In genomic region chr9:130383979-130384676, GRCh38 we compare ENCODE assay signal across 2 cellular contexts.
TF ChIP-seq lines count a peak whose summit lies in the region.

No MANE protein-coding gene starts in this region.

TF ChIP-seq in HepG2, 621 proteins besides CTCF, POLR2A, EP300 and RAD21 (continued from another document):
- TF ChIP-seq USF2 (IDR thresholded peaks at IDR 0.05; ENCODE audit: low read depth, low read length) (peak; percentile 52; the same call in 1 of the 2 replicates), USF2 (CRISPR knock-in tag; IDR thresholded peaks at IDR 0.05; ENCODE audit: borderline replicate concordance) (no peak), ZNF768 (CRISPR knock-in tag; IDR thresholded peaks at IDR 0.05) (peak; percentile 87), ZBTB26 (CRISPR knock-in tag; IDR thresholded peaks at IDR 0.05; ENCODE audit: borderline replicate concordance) (no peak), ZNF639 (CRISPR knock-in tag; conservative IDR thresholded peaks at IDR 0.05) (no peak)

TF ChIP-seq in K562, 482 proteins besides CTCF, POLR2A, EP300 and RAD21 (continued from another document and continues in another):
- TF ChIP-seq CREB3L1 (IDR thresholded peaks at IDR 0.05; ENCODE audit: borderline replicate concordance, low read depth) (no peak), ZNF398 (CRISPR knock-in tag; IDR thresholded peaks at IDR 0.05) (no peak), RBM22 (IDR thresholded peaks at IDR 0.05; ENCODE audit: low read depth, low read length, poor library complexity, severe bottlenecking) (no peak), TARDBP (IDR thresholded peaks at IDR 0.05) (no peak), PRPF4 (IDR thresholded peaks at IDR 0.05; ENCODE audit: insufficient read depth, low read depth, low read length, poor library complexity, severe bottlenecking) (no peak), MTA1 (IDR thresholded peaks at IDR 0.05; ENCODE audit: borderline replicate concordance) (no peak), ZNF561 (CRISPR knock-in tag; conservative IDR thresholded peaks at IDR 0.05) (no peak), FOXJ2 (tag; IDR thresholded peaks at IDR 0.05) (no peak), NFIC (IDR thresholded peaks at IDR 0.05) (no peak), ARID1B (IDR thresholded peaks at IDR 0.05) (no peak), USF1 (CRISPR knock-in tag; IDR thresholded peaks at IDR 0.05) (peak; percentile 81), POLR3A (IDR thresholded peaks at IDR 0.05; ENCODE audit: borderline replicate concordance, extremely low read depth, insufficient read depth, insufficient read length) (no peak), ZNF76 (CRISPR knock-in tag; IDR thresholded peaks at IDR 0.05; ENCODE audit: borderline replicate concordance) (no peak), YY1 (IDR thresholded peaks at IDR 0.05; ENCODE audit: borderline replicate concordance in 1 of 3, control insufficient read depth in 1 of 3, extremely low read depth in 1 of 3, insufficient read depth in 3 of 3, insufficient read length in 1 of 3, insufficient replicate concordance in 2 of 3, low read depth in 1 of 3, low read length in 2 of 3) (no peak), HMBOX1 (IDR thresholded peaks at IDR 0.05) (no peak), ZNF217 (CRISPR knock-in tag; IDR thresholded peaks at IDR 0.05) (no peak), HDAC6 (IDR thresholded peaks at IDR 0.05; ENCODE audit: low read depth, low read length) (no peak), MEF2D (tag; conservative IDR thresholded peaks at IDR 0.05; ENCODE audit: low read depth) (no peak), XRCC3 (IDR thresholded peaks at IDR 0.05) (no peak), SRSF1 (IDR thresholded peaks at IDR 0.05; ENCODE audit: low read depth, low read length) (no peak), ELF1 (tag; IDR thresholded peaks at IDR 0.05) (no peak), NFRKB (IDR thresholded peaks at IDR 0.05; ENCODE audit: low read depth) (no peak), ZFP91 (CRISPR knock-in tag; IDR thresholded peaks at IDR 0.05) (no peak), THAP7 (CRISPR knock-in tag; IDR thresholded peaks at IDR 0.05) (no peak), ZNF274 (IDR thresholded peaks at IDR 0.05; ENCODE audit: borderline replicate concordance, low read depth, low read length) (no peak), RBM17 (IDR thresholded peaks at IDR 0.05; ENCODE audit: borderline replicate concordance, low read depth, low read length) (no peak), ZNF318 (IDR thresholded peaks at IDR 0.05; ENCODE audit: borderline replicate concordance in 1 of 2, low read depth in 1 of 2) (no peak), TFE3 (CRISPR knock-in tag; IDR thresholded peaks at IDR 0.05) (peak; percentile 53), ZNF143 (CRISPR knock-in tag; IDR thresholded peaks at IDR 0.05) (no peak), CHAMP1 (IDR thresholded peaks at IDR 0.05) (no peak), BCOR (IDR thresholded peaks at IDR 0.05) (peak; percentile 66; the same call in 1 of the 2 replicates), TSC22D4 (tag; IDR thresholded peaks at IDR 0.05) (no peak), ETV5 (CRISPR knock-in tag; IDR thresholded peaks at IDR 0.05; ENCODE audit: low read depth) (no peak), SAFB (IDR thresholded peaks at IDR 0.05; ENCODE audit: borderline replicate concordance, low read depth, low read length) (no peak), FOXP1 (CRISPR knock-in tag; IDR thresholded peaks at IDR 0.05) (no peak), SMC3 (conservative IDR thresholded peaks at IDR 0.05; ENCODE audit: insufficient read depth, low read depth, low read length) (no peak), CREB1 (IDR thresholded peaks at IDR 0.05) (no peak), CREB1 (CRISPR knock-in tag; IDR thresholded peaks at IDR 0.05) (no peak), TCF7 (IDR thresholded peaks at IDR 0.05; ENCODE audit: borderline replicate concordance) (no peak)
